ENCODE assay signal across 8 cellular contexts in genomic region chr9:136881691-136882108, GRCh38. TPM values are rescaled to one million over a fixed set of nuclear protein-coding genes. Genes with fewer than 3 reads are reported as not detected.
A peak's percentile ranks its signal among the peaks of the same experiment; 100 is the strongest.
DNase-seq lines count a peak whose midpoint lies in the region; ATAC-seq and TF ChIP-seq lines count a peak whose summit lies in the region.

No MANE protein-coding gene starts in this region.

- intact Hi-C loops in MCF 10A (cut with micrococcal nuclease) = no loop called here

- no peaks in the 10 kb centered on the region for H3K27me3 Mint-ChIP-seq in MCF 10A (ENCODE audit: insufficient read depth, unreplicated experiment)

- no peaks in the 10 kb centered on the region for H3K9me3 Mint-ChIP-seq in MCF 10A (ENCODE audit: unreplicated experiment)

- CTCF ChIA-PET in MCF 10A (lab: Yijun Ruan, JAX) = interaction anchor here (0.6 to 1.3 kb wide), 7 partner anchors 36 to 484 kb away, joined by 3 to 5 read pairs (median 4); no protein-coding TSS in a partner anchor

- POLR2A ChIA-PET in MCF 10A (lab: Yijun Ruan, JAX) = interaction anchor here (0.6 to 3.7 kb wide), 10 partner anchors 9 to 80 kb away, joined by 3 to 19 read pairs (median 4); partner anchors contain the start of genes EDF1 and RABL6

- DNase-seq in GM19238 (ENCODE audit: insufficient read length, low spot score) = peak; percentile 77
- DNase-seq in RPMI7951 (ENCODE audit: low read depth) = peak; percentile 63
- no peak for DNase-seq in MCF 10A (ENCODE audit: unreplicated experiment)
- DNase-seq in pons (ENCODE audit: low spot score) = peak; percentile 35
- no peak for DNase-seq in ecto neural progenitor cell (ENCODE audit: low spot score)
- DNase-seq in NCI-H82 (lab: John Stamatoyannopoulos, UW) = no peak
- no peak for DNase-seq in NCI-H2227 (lab: John Stamatoyannopoulos, UW; ENCODE audit: unreplicated experiment)

- no peaks in the 10 kb centered on the region for H3K36me3 Mint-ChIP-seq in MCF 10A (ENCODE audit: insufficient read depth, unreplicated experiment)

- ATAC-seq in HG03159 (IDR thresholded peaks at IDR 0.05; ENCODE audit: unreplicated experiment) = no peak

- TF ChIP-seq CTCF in MCF 10A (IDR thresholded peaks at IDR 0.05; ENCODE audit: unreplicated experiment) = no peak

- peak overlapping the region; percentile 28 for H3K4me3 Mint-ChIP-seq in MCF 10A (ENCODE audit: unreplicated experiment)

- H3K4me1 Mint-ChIP-seq in MCF 10A (ENCODE audit: insufficient read depth, unreplicated experiment) = no peaks in the 10 kb centered on the region

- no peak overlapping the region for H3K27ac Mint-ChIP-seq in MCF 10A (ENCODE audit: low read depth, unreplicated experiment)

- BruUV-seq in MCF 10A (replicated peaks; lab: Mats Ljungman, UMichigan) = no TSS peak

RNA-seq across cellular contexts. Expression of gene TRAF2, which starts 4.6 kb away (rescaled TPM):
- total RNA-seq in RPMI7951 (2014; rRNA removed; shearing (Covaris generic)) = 10.1 and 13.7 TPM in 2 replicates
- 10.7 and 14.1 TPM in 2 replicates for total RNA-seq in MCF 10A (2022)

RNA-seq across cellular contexts. Expression of gene EDF1, which starts 15.6 kb away (rescaled TPM):
- total RNA-seq in RPMI7951 (2014; rRNA removed; shearing (Covaris generic)) = 304 and 460 TPM in 2 replicates
- 480 and 581 TPM in 2 replicates for total RNA-seq in MCF 10A (2022)

RNA-seq across cellular contexts. Expression of gene MAMDC4, which starts 29.6 kb away (rescaled TPM):
- 0.36 and 0.39 TPM in 2 replicates for total RNA-seq in RPMI7951 (2014; rRNA removed; shearing (Covaris generic))
- 11.8 and 14.1 TPM in 2 replicates for total RNA-seq in MCF 10A (2022)

RNA-seq across cellular contexts. Expression of gene PHPT1, which starts 32.5 kb away (rescaled TPM):
- 88.7 and 92.2 TPM in 2 replicates for total RNA-seq in RPMI7951 (2014; rRNA removed; shearing (Covaris generic))
- 173 and 193 TPM in 2 replicates for total RNA-seq in MCF 10A (2022)

RNA-seq across cellular contexts. Expression of gene AJM1, which starts 39.4 kb away (rescaled TPM):
- 0.72 and 1.3 TPM in 2 replicates for total RNA-seq in RPMI7951 (2014; rRNA removed; shearing (Covaris generic))
- 5.6 and 5.7 TPM in 2 replicates for total RNA-seq in MCF 10A (2022)

Comparison
In these comparisons a context has a peak if more than half of its experiments do, and no peak if none do; other contexts are left out.
1. DNase-seq: peak in GM19238 (single experiment), RPMI7951 (single experiment) and pons (single experiment); none in MCF 10A (single experiment), ecto neural progenitor cell (single experiment), NCI-H82 (single experiment) and NCI-H2227 (single experiment).